Comparison of ENCODE assay signal across 24 cellular contexts in the genomic region with DNA sequence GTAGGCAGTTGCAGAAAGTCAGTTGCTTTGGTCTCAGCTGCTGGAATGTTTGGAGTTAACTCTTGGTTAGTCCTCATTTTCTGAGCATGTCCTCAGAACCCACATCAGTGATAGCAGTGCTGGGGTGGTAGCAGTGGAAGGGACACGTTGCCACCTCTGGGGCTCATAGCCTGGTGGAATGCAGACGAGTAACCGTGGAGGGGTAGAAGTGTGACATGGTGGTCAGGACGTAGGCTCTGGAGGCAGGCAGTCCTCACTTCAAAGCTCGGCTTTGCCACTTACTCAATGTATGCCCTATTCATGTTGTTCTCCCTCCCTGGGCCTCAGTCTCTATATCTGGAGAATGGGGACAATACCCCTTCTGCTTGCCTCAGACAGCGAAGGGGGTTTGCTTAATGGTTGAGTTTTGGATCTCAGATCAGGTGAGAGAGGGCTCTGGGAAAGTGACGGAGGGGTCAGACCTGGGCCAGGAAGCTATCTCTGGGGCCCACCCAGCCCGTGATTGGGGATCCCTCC.
DNase-seq lines count a peak whose midpoint lies in the region; ATAC-seq and TF ChIP-seq lines count a peak whose summit lies in the region.
"Had no signal": no experiment of that assay in that cellular context is flagged by ENCODE, and none has a peak within 500 bp of the region (broad histone marks: within the 10 kb centered on the region; RNA-seq: fewer than 3 reads in every experiment).

No MANE protein-coding gene starts in this region.

- H3K4me1 ChIP-seq in heart left ventricle (peaks cover 23 to 87% (median 69%) of the 10 kb centered on the region in 12 donors), thyroid gland (peaks cover 70 to 92% of the 10 kb centered on the region in 2 donors)

- H3K9me3 ChIP-seq in heart left ventricle (no peaks in the 10 kb centered on the region), thyroid gland (no peaks in the 10 kb centered on the region)
- H3K9me3 ChIP-seq: A549, ovary, SJCRH30, uterus had no signal

- TF ChIP-seq CTCF in heart left ventricle (IDR thresholded peaks at IDR 0.05) (no peak), brain (conservative IDR thresholded peaks at IDR 0.05) (no peak), thyroid gland (IDR thresholded peaks at IDR 0.05) (no peak)

- H3K4me1 Mint-ChIP-seq in brain = peaks cover 63% of the 10 kb centered on the region
- peaks cover 42 to 91% (median 76%) of the 10 kb centered on the region in 4 donors for H3K4me1 Mint-ChIP-seq in naive thymus-derived CD8-positive, alpha-beta T cell

- no peak for ATAC-seq in heart left ventricle
- ATAC-seq in left cardiac atrium = no peak
- ATAC-seq in naive thymus-derived CD8-positive, alpha-beta T cell = peak in 1 of 2 donors; percentile 34
- no peak for ATAC-seq in HG02938 (IDR thresholded peaks at IDR 0.05; ENCODE audit: unreplicated experiment)
- ATAC-seq: A549, left colon had no signal

- WGBS in heart left ventricle, 4 donors = 86 to 92% (median 90%) methylated on average over 8 of the region's 8 CpGs
- 82% methylated on average over 7 to 8 of the region's 8 CpGs for WGBS in thyroid gland, 2 donors

- H3K27ac Mint-ChIP-seq in brain = peak overlapping the region in 3 of 5 experiments; percentile 20 to 86 (median 75)
- peak overlapping the region; percentile 74 to 98 (median 96) for H3K27ac Mint-ChIP-seq in naive thymus-derived CD8-positive, alpha-beta T cell

- no peak for DNase-seq in heart left ventricle
- DNase-seq in left cardiac atrium = no peak
- peak in 1 of 10 donors; percentile 38 for DNase-seq in naive thymus-derived CD8-positive, alpha-beta T cell
- no peak for DNase-seq in thyroid gland
- no peak for DNase-seq in glomerular visceral epithelial cell (ENCODE audit: extremely low spot score)
- DNase-seq in effector CD4-positive, alpha-beta T cell = no peak
- DNase-seq: activated CD8-positive, alpha-beta memory T cell treated with anti-CD3 and anti-CD28 coated beads, Interleukin-2, amount 50 U/mL, for 4 hours; activated naive CD4-positive, alpha-beta T cell; CD4-positive, CD25-positive, alpha-beta regulatory T cell; DMS79 treated with DMSO at 0.1 percent for 48 hours; effector CD8-positive, alpha-beta T cell; H7; KBM-7; NCI-H2081 treated with DMSO at 0.1 percent for 48 hours; NCI-H524 treated with DMSO at 0.1 percent for 48 hours; SJCRH30; stimulated activated CD4-positive, alpha-beta T cell treated with anti-CD3 and anti-CD28 coated beads, Interleukin-4, amount 100 ng/mL, for 4 hours; uterus had no signal

- H3K27me3 ChIP-seq in heart left ventricle = no peaks in the 10 kb centered on the region
- H3K27me3 ChIP-seq in thyroid gland = no peaks in the 10 kb centered on the region
- H3K27me3 ChIP-seq: ovary, SJCRH30, uterus had no signal

- TF ChIP-seq POLR2A in heart left ventricle (IDR thresholded peaks at IDR 0.05) (no peak), thyroid gland (IDR thresholded peaks at IDR 0.05) (no peak)

- H3K36me3 ChIP-seq in heart left ventricle (peaks cover 0 to 82% (median 55%) of the 10 kb centered on the region in 9 donors), thyroid gland (no peaks in the 10 kb centered on the region)
- H3K36me3 ChIP-seq: ovary, SJCRH30, uterus had no signal

- no peaks in the 10 kb centered on the region for H3K27me3 Mint-ChIP-seq in brain
- H3K27me3 Mint-ChIP-seq in naive thymus-derived CD8-positive, alpha-beta T cell = no peaks in the 10 kb centered on the region
- H3K27me3 Mint-ChIP-seq: CD4-positive, CD25-positive, alpha-beta regulatory T cell had no signal

- no peak overlapping the region for H3K4me3 ChIP-seq in heart left ventricle
- no peak overlapping the region for H3K4me3 ChIP-seq in thyroid gland (replicated peaks in 1 of 3)
- H3K4me3 ChIP-seq: A549, ovary, SJCRH30, skin epidermis, uterus had no signal

- H3K27ac ChIP-seq in heart left ventricle = peak overlapping the region; percentile 13 to 86 (median 78)
- peak overlapping the region; percentile 76 to 96 (median 92) for H3K27ac ChIP-seq in thyroid gland
- H3K27ac ChIP-seq: A549, SJCRH30 had no signal

- H3K36me3 Mint-ChIP-seq in brain = no peaks in the 10 kb centered on the region
- peaks cover 0 to 42% (median 16%) of the 10 kb centered on the region in 3 donors for H3K36me3 Mint-ChIP-seq in naive thymus-derived CD8-positive, alpha-beta T cell

- intact Hi-C loops in heart left ventricle (cut with DNase I) (loop anchor here in 3 of 10 donors (5.0 to 10.0 kb wide), 2 partner anchors 41 to 49 kb away; no protein-coding TSS in a partner anchor), left cardiac atrium (cut with DNase I) (no loop called here), thyroid gland (cut with DNase I) (no loop called here)

- H3K9me3 Mint-ChIP-seq in brain = no peaks in the 10 kb centered on the region
- no peaks in the 10 kb centered on the region for H3K9me3 Mint-ChIP-seq in naive thymus-derived CD8-positive, alpha-beta T cell
- H3K9me3 Mint-ChIP-seq: CD4-positive, CD25-positive, alpha-beta regulatory T cell had no signal

- H3K4me3 Mint-ChIP-seq in brain = no peak overlapping the region
- peak overlapping the region; percentile 62 to 91 (median 80) for H3K4me3 Mint-ChIP-seq in naive thymus-derived CD8-positive, alpha-beta T cell

- POLR2A ChIA-PET in naive thymus-derived CD8-positive, alpha-beta T cell (lab: Charles Lee) = interaction anchor here (0.9 to 8.0 kb wide), 7 partner anchors 12 to 125 kb away, joined by 3 to 119 read pairs (median 6); a partner anchor contains a TSS

Comparison
In these comparisons a context has a peak if more than half of its experiments do, and no peak if none do; other contexts are left out.
1. H3K4me3 Mint-ChIP-seq: peak in naive thymus-derived CD8-positive, alpha-beta T cell (10 of 10); none in brain (0 of 5).